20 cellular contexts compared by ENCODE assay signal in genomic region chr1:205275916-205276315, GRCh38. TPM values are rescaled to one million over a fixed set of nuclear protein-coding genes. Genes with fewer than 3 reads are reported as not detected.
DNase-seq lines count a peak whose midpoint lies in the region; ATAC-seq, FAIRE-seq and TF ChIP-seq lines count a peak whose summit lies in the region.
"Had no signal": no experiment of that assay in that cellular context is flagged by ENCODE, and none has a peak within 500 bp of the region (broad histone marks: within the 10 kb centered on the region; RNA-seq: fewer than 3 reads in every experiment).

No MANE protein-coding gene starts in this region.

- peak overlapping the region in 1 of 4 donors; percentile 83 for H3K4me3 Mint-ChIP-seq in CD4-positive, CD25-positive, alpha-beta regulatory T cell
- peak overlapping the region in 1 of 3 donors; percentile 39 for H3K4me3 Mint-ChIP-seq in T-cell
- H3K4me3 Mint-ChIP-seq: activated CD4-positive, alpha-beta T cell treated with anti-CD3 and anti-CD28 coated beads for 36 hours; dendritic cell treated with granulocyte-macrophage colony-stimulating factor and Interleukin-4, amounts not matched to agents 40 ng/mL and 50 ng/mL, for 4 days had no signal

- peak overlapping the region; percentile 29 for H3K4me2 ChIP-seq in keratinocyte (ENCODE audit: control insufficient read depth, extremely low read depth, insufficient read depth, low read depth, low read length)
- H3K4me2 ChIP-seq in trophoblast cell (ENCODE audit: low read length), result no peak overlapping the region

- no peaks in the 10 kb centered on the region for H4K20me1 ChIP-seq in keratinocyte (ENCODE audit: control insufficient read depth, extremely low read depth, insufficient read depth, low read length)

- FAIRE-seq in keratinocyte (lab: Jason Lieb, UNC), result no peak

- POLR2A ChIA-PET in T-cell (lab: Charles Lee), result interaction anchor here in 1 of 2 donors (0.6 to 0.8 kb wide), 3 partner anchors 43 to 49 kb away, joined by 3 to 4 read pairs (median 3); no protein-coding TSS in a partner anchor

- H3K36me3 Mint-ChIP-seq in CD4-positive, CD25-positive, alpha-beta regulatory T cell, result no peaks in the 10 kb centered on the region
- peaks cover 3% of the 10 kb centered on the region for H3K36me3 Mint-ChIP-seq in T-cell
- H3K36me3 Mint-ChIP-seq: activated naive CD4-positive, alpha-beta T cell treated with anti-CD3 and anti-CD28 coated beads, Interleukin-2, amount 50 U/mL, for 72 hours had no signal

- H2BK12ac ChIP-seq in trophoblast cell (ENCODE audit: low read length), result peak overlapping the region; percentile 30

- no peak for ATAC-seq in CD4-positive, CD25-positive, alpha-beta regulatory T cell (ENCODE audit: low read depth in 2 of 2)
- no peak for ATAC-seq in T-cell (replicated peaks in 1 of 4)
- ATAC-seq: activated naive CD4-positive, alpha-beta T cell treated with anti-CD3 and anti-CD28 coated beads, Interleukin-2, amount 50 U/mL, for 72 hours; SK-N-SH treated with all-trans-retinoic acid at 6 μM for 48 hours; stimulated activated naive CD8-positive, alpha-beta T cell treated with anti-CD3 and anti-CD28 coated beads, Interleukin-15, Interleukin-2, amounts not matched to agents 100 U/mL and 50 U/mL, for 24 hours had no signal

- H3K27ac Mint-ChIP-seq in CD4-positive, CD25-positive, alpha-beta regulatory T cell, result peak overlapping the region in 2 of 3 donors; percentile 91 to 93
- peak overlapping the region; percentile 87 to 91 for H3K27ac Mint-ChIP-seq in T-cell
- H3K27ac Mint-ChIP-seq: activated CD4-positive, alpha-beta T cell treated with anti-CD3 and anti-CD28 coated beads for 36 hours; activated naive CD4-positive, alpha-beta T cell treated with anti-CD3 and anti-CD28 coated beads, Interleukin-2, amount 50 U/mL, for 72 hours; dendritic cell treated with granulocyte-macrophage colony-stimulating factor and Interleukin-4, amounts not matched to agents 40 ng/mL and 50 ng/mL, for 4 days had no signal

- H3K9me3 Mint-ChIP-seq in CD4-positive, CD25-positive, alpha-beta regulatory T cell, result no peaks in the 10 kb centered on the region
- no peaks in the 10 kb centered on the region for H3K9me3 Mint-ChIP-seq in T-cell
- H3K9me3 Mint-ChIP-seq: activated naive CD4-positive, alpha-beta T cell treated with anti-CD3 and anti-CD28 coated beads, Interleukin-2, amount 50 U/mL, for 72 hours; dendritic cell treated with granulocyte-macrophage colony-stimulating factor and Interleukin-4, amounts not matched to agents 40 ng/mL and 50 ng/mL, for 4 days had no signal

- H3K4me1 ChIP-seq in CD4-positive, CD25-positive, alpha-beta regulatory T cell (ENCODE audit: control insufficient read depth, insufficient read depth, low read length, poor library complexity, severe bottlenecking), result peaks cover 60% of the 10 kb centered on the region
- peaks cover 32% of the 10 kb centered on the region for H3K4me1 ChIP-seq in keratinocyte (ENCODE audit: control insufficient read depth, extremely low read depth, insufficient read depth, low read length)
- H3K4me1 ChIP-seq in trophoblast cell (ENCODE audit: control insufficient read depth in 1 of 2, insufficient read depth in 2 of 2, low read length in 2 of 2), result peaks cover 0 to 20% of the 10 kb centered on the region in 2 experiments

- H3K79me1 ChIP-seq in trophoblast cell (ENCODE audit: low read length), result peaks cover 4% of the 10 kb centered on the region

- H3K18ac ChIP-seq in trophoblast cell (ENCODE audit: low read length), result no peak overlapping the region

- H4K8ac ChIP-seq in trophoblast cell (ENCODE audit: low read depth, low read length), result no peak overlapping the region

- no peaks in the 10 kb centered on the region for H3K9me3 ChIP-seq in CD4-positive, CD25-positive, alpha-beta regulatory T cell (ENCODE audit: control insufficient read depth in 2 of 2, low read length in 2 of 2)
- H3K9me3 ChIP-seq in keratinocyte (ENCODE audit: control insufficient read depth, low read depth, low read length), result no peaks in the 10 kb centered on the region
- no peaks in the 10 kb centered on the region for H3K9me3 ChIP-seq in trophoblast cell (ENCODE audit: insufficient read depth, low read depth, low read length)

- no peak overlapping the region for H3K14ac ChIP-seq in trophoblast cell (ENCODE audit: low read length)

- no peak overlapping the region for H2BK5ac ChIP-seq in trophoblast cell (ENCODE audit: low read depth, low read length, poor library complexity)

- no peak overlapping the region for H3K27ac ChIP-seq in CD4-positive, CD25-positive, alpha-beta regulatory T cell (ENCODE audit: insufficient read depth, low read length, poor library complexity, severe bottlenecking)
- H3K27ac ChIP-seq in keratinocyte (ENCODE audit: control insufficient read depth, insufficient read depth, low read length), result no peak overlapping the region
- no peak overlapping the region for H3K27ac ChIP-seq in trophoblast cell (ENCODE audit: low read depth, low read length)
- H3K27ac ChIP-seq in coronary artery, result no peak overlapping the region

- H3K27me3 ChIP-seq in CD4-positive, CD25-positive, alpha-beta regulatory T cell (ENCODE audit: control insufficient read depth, insufficient read depth, low read length), result no peaks in the 10 kb centered on the region
- H3K27me3 ChIP-seq in keratinocyte (ENCODE audit: control insufficient read depth, extremely low read depth, insufficient read depth, low read length) (no peaks in the 10 kb centered on the region), trophoblast cell (ENCODE audit: insufficient read depth, low read length) (no peaks in the 10 kb centered on the region)

- CTCF ChIA-PET in T-cell (lab: Charles Lee), result interaction anchor here (0.5 to 8.4 kb wide), 8 partner anchors 8 to 131 kb away, joined by 3 to 249 read pairs (median 8); partner anchors contain the start of gene NUAK2 (in 2 of the 2)

- peaks cover 9% of the 10 kb centered on the region for H3K27me3 Mint-ChIP-seq in CD4-positive, CD25-positive, alpha-beta regulatory T cell
- no peaks in the 10 kb centered on the region for H3K27me3 Mint-ChIP-seq in T-cell
- H3K27me3 Mint-ChIP-seq: activated CD4-positive, alpha-beta T cell treated with anti-CD3 and anti-CD28 coated beads for 36 hours had no signal

- H4K91ac ChIP-seq in trophoblast cell (ENCODE audit: low read depth, low read length), result peak overlapping the region; percentile 65

- peak overlapping the region; percentile 32 for H3K4me3 ChIP-seq in CD4-positive, CD25-positive, alpha-beta regulatory T cell (ENCODE audit: low read depth, low read length)
- H3K4me3 ChIP-seq in keratinocyte (ENCODE audit: control insufficient read depth in 2 of 3, extremely low read depth in 1 of 3, insufficient read depth in 2 of 3, low read depth in 1 of 3, low read length in 3 of 3) (no peak overlapping the region), trophoblast cell (ENCODE audit: low read depth, low read length) (no peak overlapping the region), coronary artery (no peak overlapping the region)

- H3K23ac ChIP-seq in trophoblast cell (ENCODE audit: low read length), result no peak overlapping the region

- H2BK120ac ChIP-seq in trophoblast cell (ENCODE audit: insufficient read depth, low read length, poor library complexity), result peak overlapping the region; percentile 57

- no peak overlapping the region for H3K4ac ChIP-seq in trophoblast cell (ENCODE audit: low read depth, low read length)

- H3K4me1 Mint-ChIP-seq in CD4-positive, CD25-positive, alpha-beta regulatory T cell, result peaks cover 8 to 72% (median 36%) of the 10 kb centered on the region in 4 donors
- peaks cover 65 to 71% (median 67%) of the 10 kb centered on the region in 3 donors for H3K4me1 Mint-ChIP-seq in T-cell

- no peak overlapping the region for H2AK5ac ChIP-seq in trophoblast cell (ENCODE audit: low read length)

- no CpG with 5 or more reads among the region's 3 CpGs for WGBS in trophoblast cell (ENCODE audit: extremely low coverage, insufficient coverage, insufficient read length)

- H3K9ac ChIP-seq in keratinocyte (ENCODE audit: control insufficient read depth, extremely low read depth, insufficient read depth, low read length) (no peak overlapping the region), trophoblast cell (ENCODE audit: low read length) (no peak overlapping the region)

- no peak for DNase-seq in CD4-positive, CD25-positive, alpha-beta regulatory T cell
- DNase-seq in T-cell (no peak), keratinocyte (ENCODE audit: low read depth, low spot score) (no peak), trophoblast cell (no peak), dermis blood vessel endothelial cell (no peak), hypothalamus (lab: John Stamatoyannopoulos, UW) (no peak), coronary artery (ENCODE audit: low spot score) (no peak), NCI-H2171 treated with DMSO at 0.1 percent for 48 hours (lab: John Stamatoyannopoulos, UW) (no peak)
- DNase-seq: activated CD4-positive, alpha-beta T cell treated with anti-CD3 and anti-CD28 coated beads for 36 hours; activated T-cell treated with anti-CD3 and anti-CD28 coated beads for 4 hours; aorta; Karpas-422; MV-4-11; NCI-H1436 treated with DMSO at 0.1 percent for 48 hours; NCI-H446; NCI-H82; stimulated activated naive CD8-positive, alpha-beta T cell treated with anti-CD3 and anti-CD28 coated beads, Interleukin-15, Interleukin-2, amounts not matched to agents 100 U/mL and 50 U/mL, for 24 hours had no signal

- TF ChIP-seq CTCF in keratinocyte (optimal IDR thresholded peaks at IDR 0.05 in 1 of 3, IDR thresholded peaks at IDR 0.05 in 1 of 3, conservative IDR thresholded peaks at IDR 0.05 in 1 of 3; ENCODE audit: extremely low read depth in 1 of 3, insufficient read depth in 2 of 3, low read length in 3 of 3), result no peak
- no peak for TF ChIP-seq CTCF in coronary artery (IDR thresholded peaks at IDR 0.05)

- no peaks in the 10 kb centered on the region for H3K36me3 ChIP-seq in CD4-positive, CD25-positive, alpha-beta regulatory T cell (ENCODE audit: control insufficient read depth, insufficient read depth, low read length)
- H3K36me3 ChIP-seq in keratinocyte (ENCODE audit: control insufficient read depth in 2 of 2, extremely low read depth in 1 of 2, insufficient read depth in 2 of 2, low read length in 2 of 2) (no peaks in the 10 kb centered on the region), trophoblast cell (ENCODE audit: control insufficient read depth in 1 of 2, insufficient read depth in 2 of 2, low read length in 2 of 2) (peaks cover 0 to 2% of the 10 kb centered on the region in 2 experiments)

- no peak overlapping the region for H2AFZ ChIP-seq in keratinocyte (ENCODE audit: control insufficient read depth, low read length)
- no peak overlapping the region for H2AFZ ChIP-seq in trophoblast cell (ENCODE audit: insufficient read depth, low read length, poor library complexity)

- dilution Hi-C loops in keratinocyte (cut with MboI; ENCODE audit: extremely low pct_ligation_motif_present, low sequenced_read_pairs), result loop anchor here (5.0 kb wide), 1 partner anchor 61 kb away; no protein-coding TSS in a partner anchor

- H3K79me2 ChIP-seq in keratinocyte (ENCODE audit: control insufficient read depth, insufficient read depth, low read length), result no peaks in the 10 kb centered on the region
- no peaks in the 10 kb centered on the region for H3K79me2 ChIP-seq in trophoblast cell (ENCODE audit: control insufficient read depth, insufficient read depth, low read length, poor library complexity)

- H4K12ac ChIP-seq in trophoblast cell (ENCODE audit: low read depth, low read length), result no peak overlapping the region

- no peaks in the 10 kb centered on the region for H3K9me1 ChIP-seq in keratinocyte (ENCODE audit: control insufficient read depth, extremely low read depth, insufficient read depth, low read length)

RNA-seq across cellular contexts. Expression of gene NUAK2, which starts 45.6 kb away (rescaled TPM):
- 9.9 TPM for total RNA-seq in CD4-positive, CD25-positive, alpha-beta regulatory T cell
- 10 to 100 TPM; 13.2 to 41.3 (median 25.4) TPM for polyA plus RNA-seq in CD4-positive, CD25-positive, alpha-beta regulatory T cell
- total RNA-seq in T-cell (10 to 100 TPM; 15.0 to 38.7 (median 32.7) TPM), dermis blood vessel endothelial cell (4.6 and 5.0 TPM in 2 replicates)
- polyA plus RNA-seq in keratinocyte, result 2.8 to 5.9 TPM (median 3.9 TPM) in 3 replicates
- 2.9 TPM for polyA plus RNA-seq in keratinocyte (2011; ENCODE audit: low read depth)
- 3.0 TPM in 2 replicates for polyA plus RNA-seq in keratinocyte (2011; cell fraction: cytosol; rRNA removed)
- polyA plus RNA-seq in keratinocyte (2011; cell fraction: nucleus; rRNA removed), result 7.9 and 8.2 TPM in 2 replicates
- polyA plus RNA-seq in keratinocyte (2012; ENCODE audit: low replicate concordance), result 5.4 and 7.6 TPM in 2 replicates
- polyA minus RNA-seq in keratinocyte, result 4.1 to 8.7 TPM (median 4.3 TPM) in 3 replicates
- polyA minus RNA-seq in keratinocyte (2011; cell fraction: cytosol; rRNA and poly(A)+ RNA removed), result 5.8 TPM
- 9.7 and 12.9 TPM in 2 replicates for polyA minus RNA-seq in keratinocyte (2011; cell fraction: nucleus; rRNA and poly(A)+ RNA removed)
- 20.4 and 22.1 TPM in 2 replicates for polyA plus RNA-seq in trophoblast cell (2013)

RNA-seq across cellular contexts. Expression of gene TMCC2, which starts 48.2 kb away (rescaled TPM):
- 1.8 TPM for total RNA-seq in CD4-positive, CD25-positive, alpha-beta regulatory T cell
- under 1 TPM; 0.22 to 0.37 (median 0.28) TPM for polyA plus RNA-seq in CD4-positive, CD25-positive, alpha-beta regulatory T cell
- total RNA-seq in T-cell (1 to 10 TPM; 1.0 to 3.3 (median 1.8) TPM), dermis blood vessel endothelial cell (1.7 and 1.9 TPM in 2 replicates)
- 0.60 to 1.8 TPM (median 0.83 TPM) in 3 replicates for polyA plus RNA-seq in keratinocyte
- polyA plus RNA-seq in keratinocyte (2011; ENCODE audit: low read depth), result 0.27 TPM
- polyA plus RNA-seq in keratinocyte (2011; cell fraction: cytosol; rRNA removed), result 0.69 and 1.4 TPM in 2 replicates
- polyA plus RNA-seq in keratinocyte (2011; cell fraction: nucleus; rRNA removed), result 1.3 and 1.7 TPM in 2 replicates
- polyA plus RNA-seq in keratinocyte (2012; ENCODE audit: low replicate concordance), result 0.17 and 0.79 TPM in 2 replicates
- polyA minus RNA-seq in keratinocyte, result 1.2 to 2.4 TPM (median 2.4 TPM) in 3 replicates
- polyA minus RNA-seq in keratinocyte (2011; cell fraction: cytosol; rRNA and poly(A)+ RNA removed), result 3.1 TPM
- 0.95 and 1.6 TPM in 2 replicates for polyA minus RNA-seq in keratinocyte (2011; cell fraction: nucleus; rRNA and poly(A)+ RNA removed)
- polyA plus RNA-seq in trophoblast cell (2013), result 2.3 and 2.4 TPM in 2 replicates
